In the genomic region with DNA sequence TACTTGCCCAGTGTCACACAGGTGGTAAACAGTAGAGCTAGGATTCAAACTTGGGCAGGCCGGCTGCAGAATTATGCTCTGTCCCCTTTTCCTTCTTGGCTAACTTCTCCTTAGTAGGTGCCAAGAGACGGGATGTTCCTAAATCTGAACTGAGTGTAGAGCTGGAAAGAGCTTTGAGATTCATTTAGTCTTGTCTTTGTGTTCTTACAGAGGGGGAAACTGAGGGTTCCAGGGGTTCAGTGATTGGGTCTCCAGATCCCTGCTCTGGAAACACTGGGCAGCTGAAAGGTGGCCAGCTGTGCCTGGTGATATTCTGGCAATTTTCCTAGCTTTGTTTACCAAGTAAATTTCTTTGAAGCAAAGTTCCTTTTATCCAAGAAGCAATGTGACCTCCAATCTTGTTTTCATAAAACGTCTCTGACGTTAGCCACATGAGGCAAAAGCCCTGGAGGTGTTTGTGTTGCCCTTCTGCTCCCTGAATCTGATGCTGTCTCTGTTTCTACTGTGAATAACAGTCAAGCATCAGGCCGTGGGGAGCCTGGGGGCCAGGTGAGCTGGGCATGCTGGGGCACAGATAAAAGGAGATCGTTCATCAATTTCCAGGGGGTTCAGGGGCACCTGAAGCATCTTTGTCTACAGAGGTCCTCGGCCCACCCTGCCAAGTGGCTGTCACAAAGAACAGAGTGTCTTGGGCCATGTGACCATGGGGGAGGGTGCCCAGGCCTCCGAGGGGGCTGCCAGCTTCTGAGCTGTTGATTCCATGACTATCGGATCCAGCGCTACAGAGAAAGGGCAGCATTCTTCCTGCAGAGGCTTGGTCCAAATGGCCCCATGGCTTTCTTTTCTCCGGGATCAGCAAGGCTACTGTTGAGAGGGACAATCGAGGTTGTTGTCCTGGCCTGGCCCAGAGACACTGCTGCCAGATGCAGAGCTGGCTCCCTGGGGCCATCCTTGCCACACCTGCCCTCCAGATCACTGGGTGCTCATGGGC, we compare ENCODE assay signal across 20 cellular contexts.
DNase-seq lines count a peak whose midpoint lies in the region; ATAC-seq and TF ChIP-seq lines count a peak whose summit lies in the region.
"Had no signal": no experiment of that assay in that cellular context is flagged by ENCODE, and none has a peak within 500 bp of the region (broad histone marks: within the 10 kb centered on the region; RNA-seq: fewer than 3 reads in every experiment).

No MANE protein-coding gene starts in this region.

- H3K27ac ChIP-seq in C4-2B, result peak overlapping the region; percentile 46
- H3K27ac ChIP-seq: neutrophil had no signal

- ATAC-seq in sciatic nerve (peak; percentile 76), GM19035 (IDR thresholded peaks at IDR 0.05; ENCODE audit: unreplicated experiment) (no peak), GM18511 (IDR thresholded peaks at IDR 0.05; ENCODE audit: unreplicated experiment) (no peak)
- ATAC-seq: HepG2 had no signal

- TF ChIP-seq CTCF in C4-2B (conservative IDR thresholded peaks at IDR 0.05), result no peak

- intact Hi-C loops in sciatic nerve (cut with DNase I), result no loop called here

- DNase-seq in anterior cingulate cortex (lab: John Stamatoyannopoulos, UW) (peak in 56 of 58 donors; percentile 11 to 98 (median 84)), hippocampal formation (lab: John Stamatoyannopoulos, UW) (peak; percentile 93), sciatic nerve (ENCODE audit: low spot score) (no peak), NCI-H1048 (lab: John Stamatoyannopoulos, UW) (no peak), DMS79 treated with DMSO at 0.1 percent for 48 hours (lab: John Stamatoyannopoulos, UW) (no peak)
- DNase-seq: activated effector memory CD4-positive, alpha-beta T cell treated with anti-CD3 and anti-CD28 coated beads, Interleukin-2, amount 50 U/mL, for 16 hours; DMS 273 treated with DMSO at 0.1 percent for 48 hours; effector CD4-positive, alpha-beta T cell; HFFc6; mesendoderm; MV-4-11; NCI-H2107; NCI-H748 treated with DMSO at 0.1 percent for 48 hours; RPMI8226; stimulated activated naive B cell treated with anti-CD40 and anti-IgM and Interleukin-4, amounts not matched to agents 10 μg/mL and 1 μg/mL and 100 μg/mL, for 72 hours had no signal

Comparison
In these comparisons a context has a peak if more than half of its experiments do, and no peak if none do; other contexts are left out.
1. DNase-seq: peak in anterior cingulate cortex (56 of 58) and hippocampal formation (2 of 2); none in sciatic nerve (single experiment), NCI-H1048 (single experiment) and DMS79 treated with DMSO at 0.1 percent for 48 hours (single experiment).